11 cellular contexts compared by ENCODE assay signal in genomic region chr19:38044267-38045111, GRCh38.
DNase-seq lines count a peak whose midpoint lies in the region; ATAC-seq lines count a peak whose summit lies in the region.
"Had no signal": no experiment of that assay in that cellular context is flagged by ENCODE, and none has a peak within 500 bp of the region (broad histone marks: within the 10 kb centered on the region; RNA-seq: fewer than 3 reads in every experiment).

No MANE protein-coding gene starts in this region.

- peak overlapping the region; percentile 30 for H3K27ac ChIP-seq in mesendoderm (ENCODE audit: low read depth, low read length)
- H3K27ac ChIP-seq: cardiac muscle cell, SK-N-MC had no signal

- no peak overlapping the region for H4K5ac ChIP-seq in mesendoderm (ENCODE audit: low read length)

- peaks cover 31% of the 10 kb centered on the region for H3K4me1 Mint-ChIP-seq in activated T-helper 17 cell treated with anti-CD3 and anti-CD28 coated beads, Interleukin-2, amount 50 U/mL, for 72 hours

- H3K4me2 ChIP-seq in mesendoderm (ENCODE audit: low read length) = no peak overlapping the region

- H3K4ac ChIP-seq in mesendoderm (ENCODE audit: low read depth, low read length) = no peak overlapping the region

- H3K4me3 ChIP-seq in mesendoderm (ENCODE audit: low read length) = no peak overlapping the region
- H3K4me3 ChIP-seq: cardiac muscle cell, SK-N-MC had no signal

- H3K9me3 Mint-ChIP-seq in activated T-helper 17 cell treated with anti-CD3 and anti-CD28 coated beads, Interleukin-2, amount 50 U/mL, for 72 hours = no peaks in the 10 kb centered on the region

- H3K4me1 ChIP-seq in mesendoderm (ENCODE audit: control insufficient read depth, low read depth, low read length) = peaks cover 9% of the 10 kb centered on the region

- no peaks in the 10 kb centered on the region for H3K27me3 Mint-ChIP-seq in activated T-helper 17 cell treated with anti-CD3 and anti-CD28 coated beads, Interleukin-2, amount 50 U/mL, for 72 hours

- no peak overlapping the region for H2BK120ac ChIP-seq in mesendoderm (ENCODE audit: low read depth, low read length)

- no peak overlapping the region for H3K18ac ChIP-seq in mesendoderm (ENCODE audit: low read length)

- no CpG with 5 or more reads among the region's 16 CpGs for WGBS in mesendoderm (ENCODE audit: extremely low coverage, insufficient coverage, low lambda C conversion rate)

- H3K9ac ChIP-seq in mesendoderm (ENCODE audit: low read length) = peak overlapping the region; percentile 20

- H3K4me3 Mint-ChIP-seq in activated T-helper 17 cell treated with anti-CD3 and anti-CD28 coated beads, Interleukin-2, amount 50 U/mL, for 72 hours = no peak overlapping the region

- no peaks in the 10 kb centered on the region for H3K36me3 Mint-ChIP-seq in activated T-helper 17 cell treated with anti-CD3 and anti-CD28 coated beads, Interleukin-2, amount 50 U/mL, for 72 hours (ENCODE audit: low read depth)

- H3K56ac ChIP-seq in mesendoderm (ENCODE audit: low read length) = peak overlapping the region; percentile 53

- H3K79me1 ChIP-seq in mesendoderm (ENCODE audit: low read length) = peaks cover 4% of the 10 kb centered on the region

- peaks cover 2% of the 10 kb centered on the region for H3K79me2 ChIP-seq in mesendoderm (ENCODE audit: control insufficient read depth, insufficient read depth, low read length)

- peak overlapping the region; percentile 94 for H3K27ac Mint-ChIP-seq in activated T-helper 17 cell treated with anti-CD3 and anti-CD28 coated beads, Interleukin-2, amount 50 U/mL, for 72 hours

- H2AK5ac ChIP-seq in mesendoderm (ENCODE audit: low read length) = no peak overlapping the region

- H2BK15ac ChIP-seq in mesendoderm (replicated peaks; ENCODE audit: low read depth) = no peak overlapping the region

- H3K27me3 ChIP-seq in mesendoderm (ENCODE audit: insufficient read depth, low read length, poor library complexity) = no peaks in the 10 kb centered on the region
- H3K27me3 ChIP-seq: cardiac muscle cell had no signal

- no peak overlapping the region for H2BK5ac ChIP-seq in mesendoderm (ENCODE audit: low read length)

- H3K23ac ChIP-seq in mesendoderm (ENCODE audit: low read length) = no peak overlapping the region

- DNase-seq in D341Med (ENCODE audit: low spot score) (peak; percentile 40), HCEC 1CT (peak; percentile 51), mesendoderm (peak; percentile 41), NCI-H1092 (lab: John Stamatoyannopoulos, UW) (no peak), NK-92 (lab: John Stamatoyannopoulos, UW; ENCODE audit: unreplicated experiment) (no peak), NOMO-1 (lab: John Stamatoyannopoulos, UW; ENCODE audit: unreplicated experiment in 2 of 2) (no peak)
- DNase-seq: NCI-H1436 treated with DMSO at 0.1 percent for 48 hours had no signal

- H4K8ac ChIP-seq in mesendoderm (ENCODE audit: low read depth, low read length) = no peak overlapping the region

- no peaks in the 10 kb centered on the region for H3K36me3 ChIP-seq in mesendoderm (ENCODE audit: control insufficient read depth, insufficient read depth, low read length)
- H3K36me3 ChIP-seq: cardiac muscle cell had no signal

- ATAC-seq in activated T-helper 17 cell treated with anti-CD3 and anti-CD28 coated beads, Interleukin-2, amount 50 U/mL, for 72 hours (replicated peaks) = no peak
- ATAC-seq in HG02610 (IDR thresholded peaks at IDR 0.05; ENCODE audit: unreplicated experiment) = no peak

Comparison
In these comparisons a context has a peak if more than half of its experiments do, and no peak if none do; other contexts are left out.
1. DNase-seq: peak in D341Med (single experiment), HCEC 1CT (single experiment) and mesendoderm (single experiment); none in NCI-H1092 (single experiment), NK-92 (single experiment) and NOMO-1 (0 of 2).